In genomic region chr3:153897025-153897723, GRCh38 we compare ENCODE assay signal across 12 cellular contexts.
DNase-seq lines count a peak whose midpoint lies in the region; ATAC-seq and TF ChIP-seq lines count a peak whose summit lies in the region.
"Had no signal": no experiment of that assay in that cellular context is flagged by ENCODE, and none has a peak within 500 bp of the region (broad histone marks: within the 10 kb centered on the region; RNA-seq: fewer than 3 reads in every experiment).

No MANE protein-coding gene starts in this region.

- no peak overlapping the region for H3K27ac Mint-ChIP-seq in CD14-positive monocyte
- H3K27ac Mint-ChIP-seq: activated naive CD8-positive, alpha-beta T cell treated with anti-CD3 and anti-CD28 coated beads, Interleukin-2, amount 50 U/mL, for 24 hours had no signal

- TF ChIP-seq CTCF in WERI-Rb-1 (IDR thresholded peaks at IDR 0.05; ENCODE audit: low read depth, low read length) (no peak), CD14-positive monocyte (IDR thresholded peaks at IDR 0.05) (no peak)

- no peaks in the 10 kb centered on the region for H3K36me3 Mint-ChIP-seq in CD14-positive monocyte

- H3K4me3 ChIP-seq in GM08714 (ENCODE audit: low read length) (peak overlapping the region; percentile 67; the same call in 1 of the 2 replicates), WERI-Rb-1 (ENCODE audit: low read depth, low read length) (no peak overlapping the region)

- no peaks in the 10 kb centered on the region for H3K9me3 Mint-ChIP-seq in CD14-positive monocyte
- H3K9me3 Mint-ChIP-seq: activated naive CD8-positive, alpha-beta T cell treated with anti-CD3 and anti-CD28 coated beads, Interleukin-2, amount 50 U/mL, for 24 hours had no signal

- no peak overlapping the region for H3K4me3 Mint-ChIP-seq in CD14-positive monocyte
- H3K4me3 Mint-ChIP-seq: activated naive CD8-positive, alpha-beta T cell treated with anti-CD3 and anti-CD28 coated beads, Interleukin-2, amount 50 U/mL, for 24 hours had no signal

- no peak overlapping the region for H3K27ac ChIP-seq in WERI-Rb-1

- intact Hi-C loops in CD14-positive monocyte (cut with micrococcal nuclease) = no loop called here

- in situ Hi-C loops in G401 (cut with HindIII; ENCODE audit: low sequenced_read_pairs) = no loop called here

- peak; percentile 67 for ATAC-seq in GM19372 (IDR thresholded peaks at IDR 0.05; ENCODE audit: low read depth, unreplicated experiment)
- peak; percentile 64 for ATAC-seq in HG02623 (IDR thresholded peaks at IDR 0.05; ENCODE audit: unreplicated experiment)
- peak; percentile 84 for ATAC-seq in HG03354 (IDR thresholded peaks at IDR 0.05; ENCODE audit: poor library complexity, severe bottlenecking, unreplicated experiment)
- ATAC-seq: activated naive CD8-positive, alpha-beta T cell treated with anti-CD3 and anti-CD28 coated beads, Interleukin-2, amount 50 U/mL, for 24 hours had no signal

- no peaks in the 10 kb centered on the region for H3K27me3 ChIP-seq in WERI-Rb-1 (ENCODE audit: insufficient read depth, low read depth, severe bottlenecking)

- no peak for DNase-seq in WERI-Rb-1
- DNase-seq in GM19240 (ENCODE audit: insufficient read length, low spot score) = no peak
- DNase-seq in G401 (ENCODE audit: low spot score) = no peak
- DNase-seq in CD14-positive monocyte (ENCODE audit: low spot score) = no peak
- DNase-seq: 8988T; activated naive CD8-positive, alpha-beta T cell treated with anti-CD3 and anti-CD28 coated beads, Interleukin-2, amount 50 U/mL, for 24 hours; cortex of kidney; Kasumi-1 had no signal

- no peaks in the 10 kb centered on the region for H3K9me3 ChIP-seq in WERI-Rb-1 (ENCODE audit: severe bottlenecking)

- H3K4me1 Mint-ChIP-seq in CD14-positive monocyte = no peaks in the 10 kb centered on the region
- H3K4me1 Mint-ChIP-seq: activated naive CD8-positive, alpha-beta T cell treated with anti-CD3 and anti-CD28 coated beads, Interleukin-2, amount 50 U/mL, for 24 hours had no signal

- H3K27me3 Mint-ChIP-seq in CD14-positive monocyte (ENCODE audit: low read depth in 3 of 3) = peaks cover 0 to 3% (median 0%) of the 10 kb centered on the region in 3 donors
- H3K27me3 Mint-ChIP-seq: activated naive CD8-positive, alpha-beta T cell treated with anti-CD3 and anti-CD28 coated beads, Interleukin-2, amount 50 U/mL, for 24 hours had no signal

- H3K36me3 ChIP-seq in WERI-Rb-1 = no peaks in the 10 kb centered on the region
